Comparison of ENCODE assay signal across 8 cellular contexts in the genomic region with DNA sequence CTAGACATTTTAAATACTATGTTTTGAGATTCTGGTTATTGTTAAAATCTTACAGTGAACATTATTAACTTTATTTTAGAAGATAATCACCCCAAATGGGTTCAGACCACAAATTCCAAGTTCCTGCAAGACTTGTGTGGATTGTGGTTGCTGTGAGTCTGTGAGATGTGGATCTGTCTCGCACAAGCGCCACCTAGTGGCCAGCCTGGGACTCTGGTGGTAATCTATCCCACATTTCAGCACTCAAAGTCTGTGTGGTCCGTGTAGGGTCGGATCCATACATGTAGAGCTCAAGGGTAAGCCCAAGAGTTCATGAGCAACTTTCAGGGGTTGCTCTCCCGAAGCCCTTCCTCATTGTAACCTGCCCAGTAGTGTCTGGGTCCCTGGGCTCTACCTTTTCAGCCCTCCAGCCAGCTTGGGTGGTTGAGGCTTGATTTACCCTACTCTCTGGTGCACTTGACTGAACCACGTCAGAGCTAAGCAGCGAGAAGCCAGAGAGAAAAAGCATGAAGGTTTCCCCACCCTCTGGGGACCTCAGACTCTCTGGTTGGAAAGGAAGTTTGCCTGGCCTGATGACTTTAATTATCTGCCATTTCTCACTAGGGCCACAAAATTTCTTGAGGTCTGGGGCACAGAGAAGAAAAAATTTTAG.
DNase-seq lines count a peak whose midpoint lies in the region; ATAC-seq and TF ChIP-seq lines count a peak whose summit lies in the region.
"Not testable (repeated sequence)": the region's sequence is repeated elsewhere in the genome, so short reads cannot be mapped to it uniquely, and the experiment has no call there.

No MANE protein-coding gene starts in this region.

- intact Hi-C loops in A673 (cut with micrococcal nuclease; ENCODE audit: unreplicated experiment), result loop anchor here (10.0 kb wide), 1 partner anchor 90 kb away; no protein-coding TSS in a partner anchor
- intact Hi-C loops in esophagus muscularis mucosa (cut with DNase I), result not testable (repeated sequence)

- POLR2A ChIA-PET in A673 (lab: Charles Lee; ENCODE audit: low non-redundant PET); WTC11 (lab: Charles Lee): not testable (repeated sequence)

- not testable (repeated sequence) for TF ChIP-seq EP300 in esophagus muscularis mucosa (IDR thresholded peaks at IDR 0.05)

- H3K4me1 ChIP-seq in A673 (ENCODE audit: insufficient read depth, low read length, poor library complexity, severe bottlenecking); esophagus muscularis mucosa: not testable (repeated sequence)

- ATAC-seq in GM18868 (IDR thresholded peaks at IDR 0.05; ENCODE audit: unreplicated experiment) (peak; percentile 81), HG02943 (IDR thresholded peaks at IDR 0.05; ENCODE audit: low read depth, unreplicated experiment) (peak; percentile 80), WTC11 (peak; percentile 95), naive B cell (ENCODE audit: low read depth in 2 of 2) (peak; percentile 54 to 63)

- H3K27ac Mint-ChIP-seq in WTC11, naive B cell: not testable (repeated sequence)

- H3K9me3 Mint-ChIP-seq in WTC11, naive B cell: not testable (repeated sequence)

- H3K27me3 ChIP-seq in A673 (replicated peaks; ENCODE audit: insufficient read depth, low read depth, low read length, poor library complexity); esophagus muscularis mucosa: not testable (repeated sequence)

- not testable (repeated sequence) for DNase-seq in A673 (ENCODE audit: low spot score); esophagus muscularis mucosa (ENCODE audit: extremely low spot score)
- peak; percentile 81 for DNase-seq in WTC11 (ENCODE audit: low spot score)
- peak; percentile 60 for DNase-seq in activated effector memory CD4-positive, alpha-beta T cell treated with Interleukin-2 at 50 U/mL for 16 hours
- peak; percentile 41 for DNase-seq in naive B cell
- peak; percentile 80 for DNase-seq in stimulated activated CD4-positive, alpha-beta T cell treated with anti-CD3 and anti-CD28 coated beads, Interleukin-4, amount 100 ng/mL, for 24 hours

- not testable (repeated sequence) for BruUV-seq in A673 (replicated peaks; lab: Mats Ljungman, UMichigan)

- H3K4me3 ChIP-seq in A673 (ENCODE audit: low read depth, low read length, poor library complexity, severe bottlenecking); esophagus muscularis mucosa: not testable (repeated sequence)

- WGBS in esophagus muscularis mucosa, result no CpG with 5 or more reads among the region's 7 CpGs

- H3K27ac ChIP-seq in A673 (ENCODE audit: low read depth, low read length, poor library complexity, severe bottlenecking); esophagus muscularis mucosa (replicated peaks in 1 of 4): not testable (repeated sequence)

- not testable (repeated sequence) for H3K4me3 Mint-ChIP-seq in WTC11, naive B cell

- TF ChIP-seq CTCF in A673 (conservative IDR thresholded peaks at IDR 0.05; ENCODE audit: low read depth, low read length) (0 out of 2 replicates have a peak, but pooled peaks have one; percentile 16), WTC11 (IDR thresholded peaks at IDR 0.05) (peak; percentile 59), esophagus muscularis mucosa (IDR thresholded peaks at IDR 0.05) (peak in 2 of 3 experiments; percentile 23 to 37)

- CTCF ChIA-PET in A673 (lab: Charles Lee); WTC11 (lab: Charles Lee): not testable (repeated sequence)

- TF ChIP-seq POLR2A in esophagus muscularis mucosa (IDR thresholded peaks at IDR 0.05; ENCODE audit: low read depth), result not testable (repeated sequence)

- not testable (repeated sequence) for H3K9me3 ChIP-seq in A673 (ENCODE audit: low read depth, low read length, poor library complexity, severe bottlenecking); esophagus muscularis mucosa

- H3K27me3 Mint-ChIP-seq in WTC11 (ENCODE audit: low read depth); naive B cell: not testable (repeated sequence)

- H3K36me3 Mint-ChIP-seq in WTC11, result peaks cover 21% of the 10 kb centered on the region
- H3K36me3 Mint-ChIP-seq in naive B cell, result not testable (repeated sequence)

- not testable (repeated sequence) for H3K4me1 Mint-ChIP-seq in WTC11, naive B cell

- not testable (repeated sequence) for H3K36me3 ChIP-seq in A673 (ENCODE audit: insufficient read depth, low read length, poor library complexity, severe bottlenecking); esophagus muscularis mucosa
